Comparison of ENCODE assay signal across 8 cellular contexts in the genomic region with DNA sequence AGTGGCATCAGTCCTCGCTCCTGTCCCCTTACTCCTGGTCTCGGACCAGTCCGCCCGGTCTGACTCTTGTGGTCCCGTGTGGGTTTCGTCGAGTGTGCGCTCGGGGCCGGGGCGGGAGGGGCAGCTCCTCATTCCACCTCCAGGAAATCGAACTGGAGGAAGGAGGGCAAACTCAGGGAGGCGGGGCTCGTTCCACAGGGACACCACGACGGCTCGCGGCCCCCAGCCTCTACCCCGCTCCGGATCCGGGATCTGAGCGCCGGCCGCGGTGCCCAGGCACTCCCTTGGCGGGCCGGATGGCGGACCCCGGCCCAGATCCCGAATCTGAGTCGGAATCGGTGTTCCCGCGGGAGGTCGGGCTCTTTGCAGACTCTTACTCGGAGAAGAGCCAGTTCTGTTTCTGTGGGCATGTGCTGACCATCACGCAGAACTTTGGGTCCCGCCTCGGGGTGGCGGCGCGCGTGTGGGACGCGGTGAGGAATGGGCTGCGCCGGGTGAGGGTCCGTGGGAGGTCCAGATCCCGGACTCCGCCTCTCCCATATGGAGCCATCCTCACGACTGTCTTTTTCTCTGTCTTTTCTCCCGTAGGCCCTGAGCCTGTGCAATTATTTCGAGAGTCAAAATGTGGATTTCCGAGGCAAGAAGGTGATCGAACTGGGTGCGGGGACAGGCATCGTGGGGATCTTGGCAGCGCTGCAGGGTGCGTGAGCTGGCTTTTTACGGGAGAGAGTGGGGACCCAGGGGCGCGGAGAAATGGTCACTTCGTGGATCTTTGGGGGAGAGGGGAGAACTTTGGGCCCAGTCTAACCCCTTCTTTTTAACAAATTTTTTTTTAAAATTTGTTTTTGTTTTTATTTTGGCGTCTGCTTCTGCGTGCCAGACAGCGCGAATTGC. TPM values are rescaled to one million over a fixed set of nuclear protein-coding genes. Genes with fewer than 3 reads are reported as not detected.
A peak's percentile ranks its signal among the peaks of the same experiment; 100 is the strongest.
DNase-seq lines count a peak whose midpoint lies in the region; ATAC-seq and TF ChIP-seq lines count a peak whose summit lies in the region.

A gene (plus strand): TSS at position 186 of the 894 bp plus-strand sequence. CDS start 111 bp downstream, at position 297.

- H3K4me3 Mint-ChIP-seq in activated CD8-positive, alpha-beta memory T cell treated with anti-CD3 and anti-CD28 coated beads, Interleukin-2, amount 10 ng/mL, durations not matched to agents 7 days and 5 days = peak within 1 kb of the TSS; percentile 99
- H3K4me3 Mint-ChIP-seq in progenitor cell of endocrine pancreas (ENCODE audit: low read depth) = peak within 1 kb of the TSS; percentile 98

- peaks cover 26% of the 10 kb centered on the region for H3K4me1 Mint-ChIP-seq in activated CD8-positive, alpha-beta memory T cell treated with anti-CD3 and anti-CD28 coated beads, Interleukin-2, amount 10 ng/mL, durations not matched to agents 7 days and 5 days
- H3K4me1 Mint-ChIP-seq in progenitor cell of endocrine pancreas (ENCODE audit: low read depth) = peaks cover 9% of the 10 kb centered on the region

- H3K27ac Mint-ChIP-seq in activated CD8-positive, alpha-beta memory T cell treated with anti-CD3 and anti-CD28 coated beads, Interleukin-2, amount 10 ng/mL, durations not matched to agents 7 days and 5 days = peak within 1 kb of the TSS; percentile 98
- peak within 1 kb of the TSS; percentile 99 for H3K27ac Mint-ChIP-seq in progenitor cell of endocrine pancreas

- peak within 1 kb of the TSS; percentile 61 to 89 for H3K4me3 ChIP-seq in right atrium auricular region

- H3K9me3 ChIP-seq in right atrium auricular region = no peaks in the 10 kb centered on the region

- ATAC-seq in activated CD8-positive, alpha-beta memory T cell treated with anti-CD3 and anti-CD28 coated beads, Interleukin-2, amount 10 ng/mL, durations not matched to agents 7 days and 5 days = peak; percentile 55
- peak; percentile 4 for ATAC-seq in HG02885 (IDR thresholded peaks at IDR 0.05; ENCODE audit: poor library complexity, unreplicated experiment)

- TF ChIP-seq CTCF in right atrium auricular region (IDR thresholded peaks at IDR 0.05) = no peak
- TF ChIP-seq CTCF in progenitor cell of endocrine pancreas (IDR thresholded peaks at IDR 0.05; ENCODE audit: unreplicated experiment) = no peak

- H3K9me3 Mint-ChIP-seq in activated CD8-positive, alpha-beta memory T cell treated with anti-CD3 and anti-CD28 coated beads, Interleukin-2, amount 10 ng/mL, durations not matched to agents 7 days and 5 days (ENCODE audit: low read depth) = no peaks in the 10 kb centered on the region
- no peaks in the 10 kb centered on the region for H3K9me3 Mint-ChIP-seq in progenitor cell of endocrine pancreas (ENCODE audit: low read depth)

- peak within 1 kb of the TSS; percentile 93 to 94 for H3K27ac ChIP-seq in right atrium auricular region

- CTCF ChIA-PET in activated CD8-positive, alpha-beta memory T cell treated with anti-CD3 and anti-CD28 coated beads, Interleukin-2, amount 10 ng/mL, durations not matched to agents 7 days and 5 days (lab: Charles Lee) = interaction anchor here (0.8 to 4.8 kb wide), 6 partner anchors 8 to 65 kb away, joined by 3 to 25 read pairs (median 6); a partner anchor contains a TSS

- peaks cover 16% of the 10 kb centered on the region for H3K36me3 ChIP-seq in right atrium auricular region

- H3K36me3 Mint-ChIP-seq in activated CD8-positive, alpha-beta memory T cell treated with anti-CD3 and anti-CD28 coated beads, Interleukin-2, amount 10 ng/mL, durations not matched to agents 7 days and 5 days = peaks cover 10% of the 10 kb centered on the region
- peaks cover 9% of the 10 kb centered on the region for H3K36me3 Mint-ChIP-seq in progenitor cell of endocrine pancreas (ENCODE audit: insufficient read depth)

- DNase-seq in activated CD8-positive, alpha-beta memory T cell treated with anti-CD3 and anti-CD28 coated beads, Interleukin-2, amount 10 ng/mL, durations not matched to agents 7 days and 5 days = peak; percentile 72
- no peak for DNase-seq in activated CD8-positive, alpha-beta memory T cell treated with anti-CD3 and anti-CD28 coated beads, Interleukin-2, amount 50 U/mL, for 48 hours
- DNase-seq in NCI-H69 (lab: John Stamatoyannopoulos, UW) (peak; percentile 79), anterior cingulate cortex (lab: John Stamatoyannopoulos, UW) (peak in 35 of 58 donors; percentile 28 to 69 (median 56)), right atrium auricular region (ENCODE audit: low spot score) (no peak), progenitor cell of endocrine pancreas (ENCODE audit: low spot score, unreplicated experiment) (peak; percentile 45), NCI-H1436 treated with DMSO at 0.1 percent for 48 hours (lab: John Stamatoyannopoulos, UW) (no peak)

- no peaks in the 10 kb centered on the region for H3K27me3 ChIP-seq in right atrium auricular region

- peaks cover 0 to 25% of the 10 kb centered on the region in 2 donors for H3K4me1 ChIP-seq in right atrium auricular region

- H3K27me3 Mint-ChIP-seq in activated CD8-positive, alpha-beta memory T cell treated with anti-CD3 and anti-CD28 coated beads, Interleukin-2, amount 10 ng/mL, durations not matched to agents 7 days and 5 days = no peaks in the 10 kb centered on the region
- H3K27me3 Mint-ChIP-seq in progenitor cell of endocrine pancreas = peaks cover 11% of the 10 kb centered on the region

RNA-seq across cellular contexts. Expression of the gene that starts here (rescaled TPM):
- total RNA-seq in activated CD8-positive, alpha-beta memory T cell treated with anti-CD3 and anti-CD28 coated beads, Interleukin-2, amount 10 ng/mL, durations not matched to agents 7 days and 5 days = 1 to 10 TPM; 3.9 to 4.1 TPM
- 1 to 10 TPM; 1.9 to 3.6 TPM for total RNA-seq in right atrium auricular region
- 5.6 and 6.7 TPM in 2 replicates for total RNA-seq in progenitor cell of endocrine pancreas

Comparison
In these comparisons a context has a peak if more than half of its experiments do, and no peak if none do; other contexts are left out.
1. DNase-seq: peak in activated CD8-positive, alpha-beta memory T cell treated with anti-CD3 and anti-CD28 coated beads, Interleukin-2, amount 10 ng/mL, durations not matched to agents 7 days and 5 days (single experiment), NCI-H69 (single experiment), anterior cingulate cortex (35 of 58) and progenitor cell of endocrine pancreas (single experiment); none in activated CD8-positive, alpha-beta memory T cell treated with anti-CD3 and anti-CD28 coated beads, Interleukin-2, amount 50 U/mL, for 48 hours (single experiment), right atrium auricular region (single experiment) and NCI-H1436 treated with DMSO at 0.1 percent for 48 hours (single experiment).